Comparison of ENCODE assay signal across 1 cellular context in the genomic region with DNA sequence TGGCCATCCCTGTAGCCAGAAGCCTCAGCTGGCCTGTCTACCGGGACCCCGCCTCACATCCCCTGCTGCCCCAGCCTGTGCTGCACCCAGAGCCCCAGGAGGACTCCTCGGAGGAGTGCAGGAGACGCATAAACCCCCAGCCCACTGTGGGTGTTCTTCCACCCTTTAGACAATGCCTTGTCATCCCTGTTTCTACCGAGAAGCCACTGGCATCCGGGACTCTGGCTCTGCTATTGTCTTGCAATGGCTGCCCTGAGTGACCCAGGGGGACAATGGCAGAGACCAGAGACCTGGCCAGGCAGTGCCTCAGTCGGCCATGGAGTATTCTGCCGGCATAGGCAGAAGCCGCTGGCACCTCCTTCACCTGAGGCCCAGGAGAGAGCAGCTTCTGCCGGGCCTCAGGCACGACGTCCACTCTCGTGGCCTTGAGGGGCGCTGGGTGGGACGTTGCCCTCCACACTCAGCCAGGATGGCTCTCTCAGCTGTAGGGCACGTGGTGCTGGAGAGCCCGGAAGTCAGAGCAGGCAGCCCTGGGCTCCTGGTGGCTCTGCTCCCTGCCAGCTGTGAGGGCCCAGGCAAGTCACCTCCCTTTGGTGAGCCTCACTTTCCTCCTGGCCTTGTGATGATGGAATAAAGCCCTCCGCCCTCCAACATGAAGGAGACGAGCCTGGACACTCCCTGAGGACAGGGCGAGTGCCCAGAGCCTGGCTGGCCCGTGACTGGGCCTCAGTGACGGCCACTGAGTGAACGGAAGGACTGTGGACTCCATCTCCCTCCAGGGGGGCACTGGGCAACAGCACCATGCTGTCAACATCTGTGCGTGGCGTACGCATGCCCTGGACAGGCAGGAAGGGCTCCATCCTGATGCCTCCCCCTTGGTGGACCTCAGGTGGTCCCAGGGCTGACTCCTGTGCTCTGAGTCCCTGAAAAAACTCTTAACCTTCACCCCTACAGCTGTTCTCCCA.
TF ChIP-seq lines count a peak whose summit lies in the region.

No MANE protein-coding gene starts in this region.

TF ChIP-seq in K562, 482 proteins besides CTCF, POLR2A, EP300 and RAD21:
- TF ChIP-seq TBP (optimal IDR thresholded peaks at IDR 0.05; ENCODE audit: low read depth, low read length) (no peak), HMG20A (CRISPR knock-in tag; conservative IDR thresholded peaks at IDR 0.05) (no peak), ZNF408 (CRISPR knock-in tag; IDR thresholded peaks at IDR 0.05; ENCODE audit: low read depth) (no peak), POLR2G (IDR thresholded peaks at IDR 0.05; ENCODE audit: low read depth, low read length) (0 out of 2 replicates have a peak, but pooled peaks have one; percentile 50)
- TF ChIP-seq, protein P1, sequence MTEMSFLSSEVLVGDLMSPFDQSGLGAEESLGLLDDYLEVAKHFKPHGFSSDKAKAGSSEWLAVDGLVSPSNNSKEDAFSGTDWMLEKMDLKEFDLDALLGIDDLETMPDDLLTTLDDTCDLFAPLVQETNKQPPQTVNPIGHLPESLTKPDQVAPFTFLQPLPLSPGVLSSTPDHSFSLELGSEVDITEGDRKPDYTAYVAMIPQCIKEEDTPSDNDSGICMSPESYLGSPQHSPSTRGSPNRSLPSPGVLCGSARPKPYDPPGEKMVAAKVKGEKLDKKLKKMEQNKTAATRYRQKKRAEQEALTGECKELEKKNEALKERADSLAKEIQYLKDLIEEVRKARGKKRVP (CRISPR knock-in tag; IDR thresholded peaks at IDR 0.05): no peak
- TF ChIP-seq, protein P2, sequence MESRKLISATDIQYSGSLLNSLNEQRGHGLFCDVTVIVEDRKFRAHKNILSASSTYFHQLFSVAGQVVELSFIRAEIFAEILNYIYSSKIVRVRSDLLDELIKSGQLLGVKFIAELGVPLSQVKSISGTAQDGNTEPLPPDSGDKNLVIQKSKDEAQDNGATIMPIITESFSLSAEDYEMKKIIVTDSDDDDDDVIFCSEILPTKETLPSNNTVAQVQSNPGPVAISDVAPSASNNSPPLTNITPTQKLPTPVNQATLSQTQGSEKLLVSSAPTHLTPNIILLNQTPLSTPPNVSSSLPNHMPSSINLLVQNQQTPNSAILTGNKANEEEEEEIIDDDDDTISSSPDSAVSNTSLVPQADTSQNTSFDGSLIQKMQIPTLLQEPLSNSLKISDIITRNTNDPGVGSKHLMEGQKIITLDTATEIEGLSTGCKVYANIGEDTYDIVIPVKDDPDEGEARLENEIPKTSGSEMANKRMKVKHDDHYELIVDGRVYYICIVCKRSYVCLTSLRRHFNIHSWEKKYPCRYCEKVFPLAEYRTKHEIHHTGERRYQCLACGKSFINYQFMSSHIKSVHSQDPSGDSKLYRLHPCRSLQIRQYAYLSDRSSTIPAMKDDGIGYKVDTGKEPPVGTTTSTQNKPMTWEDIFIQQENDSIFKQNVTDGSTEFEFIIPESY (CRISPR knock-in tag; IDR thresholded peaks at IDR 0.05): no peak
